27 cellular contexts compared by ENCODE assay signal in the genomic region with DNA sequence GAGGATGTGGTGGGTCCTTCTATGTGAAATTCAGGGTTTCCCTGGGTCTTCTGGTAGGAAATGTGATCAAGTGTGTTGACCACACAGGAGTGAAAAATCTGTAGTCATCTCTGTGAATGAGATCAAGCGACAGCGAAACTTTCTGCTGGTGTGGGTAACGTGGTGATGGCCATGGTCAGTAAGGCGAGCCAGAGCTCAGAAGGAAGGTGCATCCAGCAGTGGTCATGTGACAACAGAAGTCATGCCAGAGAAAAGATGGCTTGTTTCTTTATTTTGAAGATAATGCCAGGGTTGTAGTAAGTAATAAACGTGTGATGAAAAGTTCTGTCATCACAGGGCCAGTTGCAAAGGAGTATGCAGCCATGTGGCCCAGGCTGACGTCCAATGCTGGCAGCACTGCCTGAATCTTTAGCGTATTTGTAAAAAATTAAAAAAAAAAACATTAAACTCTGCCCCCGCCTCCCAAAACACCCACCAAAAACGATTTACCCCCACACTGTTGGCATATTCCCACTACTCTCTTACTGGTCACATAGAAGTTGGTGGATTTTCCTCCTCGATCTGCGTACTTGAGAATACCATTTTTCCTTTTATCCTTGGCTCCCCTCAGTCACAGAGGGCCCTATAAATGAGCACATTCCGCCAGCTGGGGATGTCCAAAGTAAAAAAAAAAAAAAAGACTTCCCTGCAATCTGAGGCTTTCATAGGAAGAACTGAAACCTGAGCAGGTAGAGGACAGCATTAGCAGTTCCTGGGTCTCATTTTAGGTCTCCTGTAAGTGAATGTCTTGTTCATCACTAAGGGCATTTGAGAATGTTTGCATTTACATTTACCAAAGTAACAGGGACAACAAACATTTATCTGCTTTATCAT.
DNase-seq lines count a peak whose midpoint lies in the region; ATAC-seq, FAIRE-seq and TF ChIP-seq lines count a peak whose summit lies in the region.
"Had no signal": no experiment of that assay in that cellular context is flagged by ENCODE, and none has a peak within 500 bp of the region (broad histone marks: within the 10 kb centered on the region; RNA-seq: fewer than 3 reads in every experiment).

No MANE protein-coding gene starts in this region.

- no peaks in the 10 kb centered on the region; a peak in 1 of 5 replicates for H3K4me1 ChIP-seq in K562 (replicated peaks in 1 of 2; ENCODE audit: control insufficient read depth in 2 of 2, insufficient read depth in 2 of 2, low read length in 2 of 2)
- H3K4me1 ChIP-seq in right cardiac atrium (ENCODE audit: control insufficient read depth, insufficient read depth, low read length), result peaks cover 5% of the 10 kb centered on the region
- H3K4me1 ChIP-seq in aorta (ENCODE audit: control insufficient read depth in 1 of 2, insufficient read depth in 2 of 2, low read length in 2 of 2), result no peaks in the 10 kb centered on the region
- H3K4me1 ChIP-seq: adrenal gland, BE2C, Peyer's patch had no signal

- H3K27ac ChIP-seq in K562 (ENCODE audit: extremely low read depth, low read depth, low read length) (no peak overlapping the region), right cardiac atrium (ENCODE audit: low read length) (no peak overlapping the region), aorta (ENCODE audit: low read depth in 1 of 2, low read length in 2 of 2) (no peak overlapping the region)
- H3K27ac ChIP-seq: adrenal gland, gastroesophageal sphincter, Peyer's patch, SK-N-MC, upper lobe of left lung had no signal

- POLR2A ChIA-PET in K562 (lab: Yijun Ruan, JAX), result no interaction called here

- H3K36me3 ChIP-seq in K562 (ENCODE audit: control insufficient read depth, insufficient read depth, low read length), result no peaks in the 10 kb centered on the region
- H3K36me3 ChIP-seq in aorta (ENCODE audit: control insufficient read depth in 1 of 2, insufficient read depth in 2 of 2, low read length in 1 of 2), result no peaks in the 10 kb centered on the region
- H3K36me3 ChIP-seq: adrenal gland, BE2C, gastroesophageal sphincter, Peyer's patch, upper lobe of left lung had no signal

- no peak overlapping the region for H3K9ac ChIP-seq in K562 (ENCODE audit: insufficient read depth in 1 of 2, low read depth in 2 of 2, low read length in 2 of 2)

- intact Hi-C loops in K562 (cut with micrococcal nuclease), result no loop called here
- intact Hi-C loops in right cardiac atrium (cut with DNase I), result loop anchor here in 1 of 4 donors (10.0 kb wide), 1 partner anchor 153 kb away; the partner anchor contains the start of genes CHPF and TMEM198
- intact Hi-C loops in aorta (cut with DNase I), result no loop called here

- no peak overlapping the region for H2AFZ ChIP-seq in K562 (ENCODE audit: low read depth, low read length)

- ATAC-seq in K562 (no peak), right cardiac atrium (peak; percentile 52 to 70), aorta (ENCODE audit: low FRiP score) (peak; percentile 39), HG03175 (IDR thresholded peaks at IDR 0.05; ENCODE audit: unreplicated experiment) (no peak), GM19328 (IDR thresholded peaks at IDR 0.05; ENCODE audit: unreplicated experiment) (no peak)
- ATAC-seq: gastroesophageal sphincter had no signal

- WGBS in K562 (ENCODE audit: insufficient coverage, low coverage, missing lambda C conversion rate), result 2% methylated on average over 10 of the region's 12 CpGs
- WGBS in right cardiac atrium, result 41% methylated on average over 12 of the region's 12 CpGs
- WGBS in aorta, 2 donors, result 17 to 32% methylated on average over 12 of the region's 12 CpGs

- H3K4me2 ChIP-seq in K562 (ENCODE audit: insufficient read depth, low read length), result no peak overlapping the region

- TF ChIP-seq CTCF in K562 (IDR thresholded peaks at IDR 0.05 in 2 of 3, conservative IDR thresholded peaks at IDR 0.05 in 1 of 3; ENCODE audit: insufficient read depth in 2 of 3, low read depth in 1 of 3, low read length in 3 of 3) (no peak), GM13977 (IDR thresholded peaks at IDR 0.05; ENCODE audit: extremely low read depth, insufficient read depth, missing control alignments) (no peak)

- no peaks in the 10 kb centered on the region for H3K79me2 ChIP-seq in K562 (ENCODE audit: control insufficient read depth, insufficient read depth, low read length)

- no peaks in the 10 kb centered on the region for H3K9me1 ChIP-seq in K562 (ENCODE audit: control insufficient read depth, insufficient read depth, low read length)

- TF ChIP-seq EP300 in K562 (IDR thresholded peaks at IDR 0.05; ENCODE audit: low read length), result no peak

- no TSS peak for BruUV-seq in K562 (replicated peaks; lab: Mats Ljungman, UMichigan)

- CTCF ChIA-PET in K562 (lab: Yijun Ruan, JAX; ENCODE audit: low intra/inter-chr PET ratio), result interaction anchor here (1.0 kb wide), 1 partner anchor 8 kb away, joined by 3 read pairs; no protein-coding TSS in a partner anchor

- H3K4me3 ChIP-seq in K562 (no peak overlapping the region), right cardiac atrium (ENCODE audit: low read length) (no peak overlapping the region), aorta (ENCODE audit: low read length in 2 of 2) (no peak overlapping the region)
- H3K4me3 ChIP-seq: adrenal gland, gastroesophageal sphincter, Peyer's patch, SK-N-MC, upper lobe of left lung had no signal

- H3K9me3 ChIP-seq in K562 (replicated peaks; ENCODE audit: control insufficient read depth, insufficient read depth, low read depth, low read length), result no peaks in the 10 kb centered on the region
- no peaks in the 10 kb centered on the region for H3K9me3 ChIP-seq in right cardiac atrium (ENCODE audit: control insufficient read depth, low read length)
- no peaks in the 10 kb centered on the region for H3K9me3 ChIP-seq in aorta (ENCODE audit: control insufficient read depth, low read length)
- H3K9me3 ChIP-seq: adrenal gland, BE2C, gastroesophageal sphincter, Peyer's patch, upper lobe of left lung had no signal

- no peak for TF ChIP-seq POLR2A in K562 (conservative IDR thresholded peaks at IDR 0.05)

- peak; percentile 49 for DNase-seq in NCI-H2171 treated with DMSO at 0.1 percent for 48 hours (lab: John Stamatoyannopoulos, UW)
- no peak for DNase-seq in NCI-H2171 (lab: John Stamatoyannopoulos, UW)
- no peak for DNase-seq in K562 (ENCODE audit: extremely low read depth in 1 of 4, low spot score in 3 of 4)
- DNase-seq in right cardiac atrium, result peak; percentile 38 to 87 (median 75)
- no peak for DNase-seq in aorta
- DNase-seq in GM13977 (ENCODE audit: low spot score), result no peak
- DNase-seq: activated B cell treated with CpG ODN at 0.5 μM for 24 hours; activated CD4-positive, alpha-beta memory T cell treated with anti-CD3 and anti-CD28 coated beads, Interleukin-2, amount 10 ng/mL, durations not matched to agents 7 days and 5 days; activated gamma-delta T cell; activated T-cell treated with anti-CD3 and anti-CD28 coated beads for 4 hours; adrenal gland; BE2C; Calu3; EL; erythroblast; MM.1S; NCI-H1436; NCI-H226; occipital lobe; Peyer's patch; retina; stimulated activated CD4-positive, alpha-beta T cell treated with anti-CD3 and anti-CD28 coated beads, Interleukin-12 subunit alpha, Interleukin-12 subunit beta, amount 100 ng/mL, for 4 hours; upper lobe of left lung had no signal

- no peaks in the 10 kb centered on the region for H4K20me1 ChIP-seq in K562 (replicated peaks; ENCODE audit: control insufficient read depth, insufficient read depth, low read length)

- TF ChIP-seq RAD21 in K562 (CRISPR knock-in tag; conservative IDR thresholded peaks at IDR 0.05 in 1 of 2, IDR thresholded peaks at IDR 0.05 in 1 of 2), result no peak

- peaks cover 8 to 10% of the 10 kb centered on the region in 2 experiments; a peak in 3 of 5 replicates for H3K27me3 ChIP-seq in K562 (ENCODE audit: control insufficient read depth in 2 of 2, insufficient read depth in 2 of 2, low read length in 2 of 2)
- no peaks in the 10 kb centered on the region for H3K27me3 ChIP-seq in right cardiac atrium (ENCODE audit: control insufficient read depth, insufficient read depth)
- no peaks in the 10 kb centered on the region for H3K27me3 ChIP-seq in aorta (ENCODE audit: control insufficient read depth in 1 of 2, insufficient read depth in 2 of 2, low read length in 1 of 2)
- H3K27me3 ChIP-seq: Peyer's patch, upper lobe of left lung had no signal

- no peak for FAIRE-seq in K562 (lab: Jason Lieb, UNC)

- in situ Hi-C loops in K562 (cut with MboI) (loop anchor here (10.0 kb wide), 1 partner anchor 153 kb away; the partner anchor contains the start of genes CHPF and TMEM198), GM13977 (cut with MboI; ENCODE audit: low pct_unique_long_range_greater_than_20kb, low sequenced_read_pairs, unreplicated experiment) (no loop called here)

TF ChIP-seq in K562, 482 proteins besides CTCF, POLR2A, EP300 and RAD21:
- TF ChIP-seq, protein P1, sequence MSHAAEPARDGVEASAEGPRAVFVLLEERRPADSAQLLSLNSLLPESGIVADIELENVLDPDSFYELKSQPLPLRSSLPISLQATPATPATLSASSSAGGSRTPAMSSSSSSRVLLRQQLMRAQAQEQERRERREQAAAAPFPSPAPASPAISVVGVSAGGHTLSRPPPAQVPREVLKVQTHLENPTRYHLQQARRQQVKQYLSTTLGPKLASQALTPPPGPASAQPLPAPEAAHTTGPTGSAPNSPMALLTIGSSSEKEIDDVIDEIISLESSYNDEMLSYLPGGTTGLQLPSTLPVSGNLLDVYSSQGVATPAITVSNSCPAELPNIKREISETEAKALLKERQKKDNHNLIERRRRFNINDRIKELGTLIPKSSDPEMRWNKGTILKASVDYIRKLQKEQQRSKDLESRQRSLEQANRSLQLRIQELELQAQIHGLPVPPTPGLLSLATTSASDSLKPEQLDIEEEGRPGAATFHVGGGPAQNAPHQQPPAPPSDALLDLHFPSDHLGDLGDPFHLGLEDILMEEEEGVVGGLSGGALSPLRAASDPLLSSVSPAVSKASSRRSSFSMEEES (CRISPR knock-in tag; IDR thresholded peaks at IDR 0.05), result peak; percentile 4; the same call in 1 of the 2 replicates
- TF ChIP-seq ZKSCAN8 (CRISPR knock-in tag; IDR thresholded peaks at IDR 0.05) (no peak), FOXA3 (CRISPR knock-in tag; conservative IDR thresholded peaks at IDR 0.05 in 1 of 2, IDR thresholded peaks at IDR 0.05 in 1 of 2) (no peak)

Comparison
In these comparisons a context has a peak if more than half of its experiments do, and no peak if none do; other contexts are left out.
1. DNase-seq: peak in NCI-H2171 treated with DMSO at 0.1 percent for 48 hours (single experiment) and right cardiac atrium (3 of 3); none in NCI-H2171 (single experiment), K562 (0 of 4), aorta (0 of 2) and GM13977 (single experiment).
2. ATAC-seq: peak in right cardiac atrium (2 of 2) and aorta (single experiment); none in K562 (single experiment), HG03175 (single experiment) and GM19328 (single experiment).